ENCODE assay signal across 8 cellular contexts in genomic region chr19:12779162-12779993, GRCh38. TPM values are rescaled to one million over a fixed set of nuclear protein-coding genes. Genes with fewer than 3 reads are reported as not detected.
DNase-seq lines count a peak whose midpoint lies in the region; ATAC-seq and TF ChIP-seq lines count a peak whose summit lies in the region.

No MANE protein-coding gene starts in this region.

- no peaks in the 10 kb centered on the region for H4K20me1 ChIP-seq in PC-3 (ENCODE audit: low read length)

- CTCF ChIA-PET in PC-3 (lab: Charles Lee), result no interaction called here

- no peak for ATAC-seq in activated T-cell treated with anti-CD3 and anti-CD28 coated beads, Interleukin-2, amount 50 U/mL, for 4 hours
- ATAC-seq in PC-3 (no peak), GM19328 (IDR thresholded peaks at IDR 0.05; ENCODE audit: unreplicated experiment) (no peak), HG02610 (IDR thresholded peaks at IDR 0.05; ENCODE audit: unreplicated experiment) (no peak)

- H3K27ac ChIP-seq in PC-3 (ENCODE audit: low read length), result no peak overlapping the region

- H3K27me3 ChIP-seq in PC-3 (ENCODE audit: low read length), result no peaks in the 10 kb centered on the region

- H3K9me3 ChIP-seq in PC-3 (ENCODE audit: low read length), result no peaks in the 10 kb centered on the region

- no peaks in the 10 kb centered on the region for H3K27me3 Mint-ChIP-seq in activated T-cell treated with anti-CD3 and anti-CD28 coated beads, Interleukin-2, amount 50 U/mL, for 4 hours (ENCODE audit: low read depth)
- peaks cover 5% of the 10 kb centered on the region for H3K27me3 Mint-ChIP-seq in type B pancreatic cell

- H3K9me2 ChIP-seq in PC-3 (replicated peaks; ENCODE audit: low read length), result no peaks in the 10 kb centered on the region

- TF ChIP-seq CTCF in PC-3 (conservative IDR thresholded peaks at IDR 0.05; ENCODE audit: low read depth, low read length) (peak; percentile 15; the same call in 1 of the 2 replicates), type B pancreatic cell (conservative IDR thresholded peaks at IDR 0.05) (no peak)

- H3K4me2 ChIP-seq in PC-3 (ENCODE audit: low read length), result peak overlapping the region; percentile 89; the same call in 1 of the 2 replicates

- peak overlapping the region; percentile 35 for H3K4me3 Mint-ChIP-seq in activated T-cell treated with anti-CD3 and anti-CD28 coated beads, Interleukin-2, amount 50 U/mL, for 4 hours
- H3K4me3 Mint-ChIP-seq in type B pancreatic cell, result peak overlapping the region; percentile 73

- H3K79me2 ChIP-seq in PC-3 (ENCODE audit: low read length), result no peaks in the 10 kb centered on the region

- no peaks in the 10 kb centered on the region for H3K9me3 Mint-ChIP-seq in activated T-cell treated with anti-CD3 and anti-CD28 coated beads, Interleukin-2, amount 50 U/mL, for 4 hours
- no peaks in the 10 kb centered on the region for H3K9me3 Mint-ChIP-seq in type B pancreatic cell

- intact Hi-C loops in PC-3 (cut with micrococcal nuclease), result loop anchor here (5.0 kb wide), 1 partner anchor 68 kb away; no protein-coding TSS in a partner anchor

- H3K36me3 ChIP-seq in PC-3 (ENCODE audit: low read depth, low read length), result no peaks in the 10 kb centered on the region

- H2AFZ ChIP-seq in PC-3 (ENCODE audit: low read length), result peak overlapping the region; percentile 86; the same call in 1 of the 2 replicates

- H3K36me3 Mint-ChIP-seq in activated T-cell treated with anti-CD3 and anti-CD28 coated beads, Interleukin-2, amount 50 U/mL, for 4 hours (ENCODE audit: insufficient read depth), result no peaks in the 10 kb centered on the region
- H3K36me3 Mint-ChIP-seq in type B pancreatic cell, result no peaks in the 10 kb centered on the region

- no peak overlapping the region for H3K4me3 ChIP-seq in PC-3 (ENCODE audit: low read length)

- 0 out of 2 replicates have a peak overlapping the region, but pooled peaks have one; percentile 59 for H3K9ac ChIP-seq in PC-3 (ENCODE audit: low read length)

- H3F3A ChIP-seq in PC-3 (ENCODE audit: low read length, unreplicated experiment), result peaks cover 5% of the 10 kb centered on the region

- no peak for DNase-seq in activated T-cell treated with anti-CD3 and anti-CD28 coated beads, Interleukin-2, amount 50 U/mL, for 4 hours
- DNase-seq in activated T-cell treated with anti-CD3 and anti-CD28 coated beads for 4 hours, result no peak
- DNase-seq in PC-3, result peak; percentile 27
- peak; percentile 30 for DNase-seq in cerebellum (ENCODE audit: low spot score)
- DNase-seq in lung microvascular endothelial cell (ENCODE audit: low read depth in 2 of 2), result peak; percentile 67 to 89
- DNase-seq in type B pancreatic cell (ENCODE audit: extremely low spot score, unreplicated experiment), result no peak

- peak overlapping the region; percentile 68 for H3K27ac Mint-ChIP-seq in type B pancreatic cell

- BruUV-seq in PC-3 (replicated peaks; lab: Mats Ljungman, UMichigan), result no TSS peak

- POLR2A ChIA-PET in PC-3 (lab: Charles Lee; ENCODE audit: unreplicated experiment), result no interaction called here

- H3K4me1 Mint-ChIP-seq in activated T-cell treated with anti-CD3 and anti-CD28 coated beads, Interleukin-2, amount 50 U/mL, for 4 hours (ENCODE audit: low read depth), result peaks cover 38% of the 10 kb centered on the region
- peaks cover 20% of the 10 kb centered on the region for H3K4me1 Mint-ChIP-seq in type B pancreatic cell (ENCODE audit: unreplicated experiment)

- peaks cover 44% of the 10 kb centered on the region for H3K4me1 ChIP-seq in PC-3 (ENCODE audit: insufficient read depth, low read length)

RNA-seq across cellular contexts. Expression of gene HOOK2, which starts 4.0 kb away (rescaled TPM):
- 1 to 10 TPM; 5.9 to 8.4 (median 6.0) TPM for total RNA-seq in activated T-cell treated with anti-CD3 and anti-CD28 coated beads, Interleukin-2, amount 50 U/mL, for 4 hours
- 95.2 and 95.7 TPM in 2 replicates for total RNA-seq in PC-3 (2014; rRNA removed)
- 21.7 TPM for total RNA-seq in cerebellum
- 5.4 and 9.3 TPM in 2 replicates for total RNA-seq in lung microvascular endothelial cell
- 50.1 and 55.0 TPM in 2 replicates for total RNA-seq in type B pancreatic cell (ENCODE audit: low replicate concordance)

RNA-seq across cellular contexts. Expression of gene JUNB, which starts 11.9 kb away (rescaled TPM):
- total RNA-seq in activated T-cell treated with anti-CD3 and anti-CD28 coated beads, Interleukin-2, amount 50 U/mL, for 4 hours, result 100 to 1,000 TPM; 261 to 295 (median 287) TPM
- total RNA-seq in PC-3 (2014; rRNA removed), result 343 and 391 TPM in 2 replicates
- total RNA-seq in cerebellum, result 9.0 TPM
- total RNA-seq in lung microvascular endothelial cell, result 59.3 and 124 TPM in 2 replicates
- 31.3 and 116 TPM in 2 replicates for total RNA-seq in type B pancreatic cell (ENCODE audit: low replicate concordance)

RNA-seq across cellular contexts. Expression of gene PRDX2, which starts 22.2 kb away (rescaled TPM):
- 100 to 1,000 TPM; 185 to 224 (median 211) TPM for total RNA-seq in activated T-cell treated with anti-CD3 and anti-CD28 coated beads, Interleukin-2, amount 50 U/mL, for 4 hours
- 729 and 746 TPM in 2 replicates for total RNA-seq in PC-3 (2014; rRNA removed)
- 150 TPM for total RNA-seq in cerebellum
- 185 and 189 TPM in 2 replicates for total RNA-seq in lung microvascular endothelial cell
- total RNA-seq in type B pancreatic cell (ENCODE audit: low replicate concordance), result 416 and 497 TPM in 2 replicates

RNA-seq across cellular contexts. Expression of gene THSD8, which starts 22.5 kb away (rescaled TPM):
- total RNA-seq in activated T-cell treated with anti-CD3 and anti-CD28 coated beads, Interleukin-2, amount 50 U/mL, for 4 hours, result 10 to 100 TPM; 10.3 to 18.8 (median 12.6) TPM
- total RNA-seq in PC-3 (2014; rRNA removed), result not detected in 2 replicates
- not detected for total RNA-seq in cerebellum
- total RNA-seq in lung microvascular endothelial cell, result 0.20 TPM in 1 of 2 replicates, not detected in the other
- 10.1 and 19.4 TPM in 2 replicates for total RNA-seq in type B pancreatic cell (ENCODE audit: low replicate concordance)

RNA-seq across cellular contexts. Expression of gene RNASEH2A, which starts 27.0 kb away (rescaled TPM):
- total RNA-seq in activated T-cell treated with anti-CD3 and anti-CD28 coated beads, Interleukin-2, amount 50 U/mL, for 4 hours, result 10 to 100 TPM; 32.3 to 42.7 (median 39.1) TPM
- total RNA-seq in PC-3 (2014; rRNA removed) (118 and 120 TPM in 2 replicates), cerebellum (13.6 TPM), lung microvascular endothelial cell (7.1 and 9.8 TPM in 2 replicates), type B pancreatic cell (ENCODE audit: low replicate concordance) (13.7 and 37.2 TPM in 2 replicates)

Comparison
In these comparisons a context has a peak if more than half of its experiments do, and no peak if none do; other contexts are left out.
1. DNase-seq: peak in PC-3 (single experiment), cerebellum (single experiment) and lung microvascular endothelial cell (2 of 2); none in activated T-cell treated with anti-CD3 and anti-CD28 coated beads, Interleukin-2, amount 50 U/mL, for 4 hours (single experiment), activated T-cell treated with anti-CD3 and anti-CD28 coated beads for 4 hours (single experiment) and type B pancreatic cell (single experiment).